10 cellular contexts compared by ENCODE assay signal in genomic region chr7:96284240-96284639, GRCh38. TPM values are rescaled to one million over a fixed set of nuclear protein-coding genes. Genes with fewer than 3 reads are reported as not detected.
DNase-seq lines count a peak whose midpoint lies in the region; ATAC-seq and TF ChIP-seq lines count a peak whose summit lies in the region.
"Had no signal": no experiment of that assay in that cellular context is flagged by ENCODE, and none has a peak within 500 bp of the region (broad histone marks: within the 10 kb centered on the region; RNA-seq: fewer than 3 reads in every experiment).

No MANE protein-coding gene starts in this region.

- intact Hi-C loops in activated CD4-positive, alpha-beta T cell treated with anti-CD3 and anti-CD28 coated beads for 36 hours (cut with DNase I, micrococcal nuclease), result no loop called here

- peaks cover 48% of the 10 kb centered on the region for H3K4me1 Mint-ChIP-seq in activated CD4-positive, alpha-beta T cell treated with anti-CD3 and anti-CD28 coated beads for 36 hours
- H3K4me1 Mint-ChIP-seq in stimulated activated naive CD8-positive, alpha-beta T cell treated with anti-CD3 and anti-CD28 coated beads, Interleukin-15, Interleukin-2, amounts not matched to agents 100 ng/mL and 50 ng/mL, for 24 hours (ENCODE audit: low read depth), result peaks cover 44% of the 10 kb centered on the region
- peaks cover 35% of the 10 kb centered on the region for H3K4me1 Mint-ChIP-seq in stimulated activated naive CD8-positive, alpha-beta T cell treated with anti-CD3 and anti-CD28 coated beads, Interleukin-15, amount 100 ng/mL, for 72 hours
- peaks cover 27% of the 10 kb centered on the region for H3K4me1 Mint-ChIP-seq in activated T-helper 17 cell treated with anti-CD3 and anti-CD28 coated beads, Interleukin-2, amount 50 U/mL, for 72 hours

- no peaks in the 10 kb centered on the region for H3K27me3 Mint-ChIP-seq in activated CD4-positive, alpha-beta T cell treated with anti-CD3 and anti-CD28 coated beads for 36 hours
- H3K27me3 Mint-ChIP-seq in stimulated activated naive CD8-positive, alpha-beta T cell treated with anti-CD3 and anti-CD28 coated beads, Interleukin-15, Interleukin-2, amounts not matched to agents 100 ng/mL and 50 ng/mL, for 24 hours, result no peaks in the 10 kb centered on the region
- no peaks in the 10 kb centered on the region for H3K27me3 Mint-ChIP-seq in stimulated activated naive CD8-positive, alpha-beta T cell treated with anti-CD3 and anti-CD28 coated beads, Interleukin-15, amount 100 ng/mL, for 72 hours
- H3K27me3 Mint-ChIP-seq in activated T-helper 17 cell treated with anti-CD3 and anti-CD28 coated beads, Interleukin-2, amount 50 U/mL, for 72 hours, result no peaks in the 10 kb centered on the region

- H3K9me3 Mint-ChIP-seq in activated CD4-positive, alpha-beta T cell treated with anti-CD3 and anti-CD28 coated beads for 36 hours (ENCODE audit: low read depth), result peaks cover 3% of the 10 kb centered on the region
- H3K9me3 Mint-ChIP-seq in stimulated activated naive CD8-positive, alpha-beta T cell treated with anti-CD3 and anti-CD28 coated beads, Interleukin-15, Interleukin-2, amounts not matched to agents 100 ng/mL and 50 ng/mL, for 24 hours, result peaks cover 13% of the 10 kb centered on the region
- H3K9me3 Mint-ChIP-seq in stimulated activated naive CD8-positive, alpha-beta T cell treated with anti-CD3 and anti-CD28 coated beads, Interleukin-15, amount 100 ng/mL, for 72 hours, result peaks cover under 1 to 8% of the 10 kb centered on the region in 2 donors
- H3K9me3 Mint-ChIP-seq in activated T-helper 17 cell treated with anti-CD3 and anti-CD28 coated beads, Interleukin-2, amount 50 U/mL, for 72 hours, result no peaks in the 10 kb centered on the region

- CTCF ChIA-PET in activated CD4-positive, alpha-beta T cell treated with anti-CD3 and anti-CD28 coated beads for 36 hours (lab: Charles Lee), result interaction anchor here (1.3 kb wide), 1 partner anchor 43 kb away, joined by 3 read pairs; no protein-coding TSS in a partner anchor

- H3K27ac Mint-ChIP-seq in activated CD4-positive, alpha-beta T cell treated with anti-CD3 and anti-CD28 coated beads for 36 hours, result peak overlapping the region; percentile 39
- peak overlapping the region; percentile 85 for H3K27ac Mint-ChIP-seq in stimulated activated naive CD8-positive, alpha-beta T cell treated with anti-CD3 and anti-CD28 coated beads, Interleukin-15, Interleukin-2, amounts not matched to agents 100 ng/mL and 50 ng/mL, for 24 hours
- no peak overlapping the region for H3K27ac Mint-ChIP-seq in stimulated activated naive CD8-positive, alpha-beta T cell treated with anti-CD3 and anti-CD28 coated beads, Interleukin-15, amount 100 ng/mL, for 72 hours
- peak overlapping the region; percentile 85 for H3K27ac Mint-ChIP-seq in activated T-helper 17 cell treated with anti-CD3 and anti-CD28 coated beads, Interleukin-2, amount 50 U/mL, for 72 hours

- POLR2A ChIA-PET in activated CD4-positive, alpha-beta T cell treated with anti-CD3 and anti-CD28 coated beads for 36 hours (lab: Charles Lee), result interaction anchor here (1.2 kb wide), 1 partner anchor 19 kb away, joined by 9 read pairs; no protein-coding TSS in a partner anchor

- in situ Hi-C loops in GM13977 (cut with MboI; ENCODE audit: low pct_unique_long_range_greater_than_20kb, low sequenced_read_pairs, unreplicated experiment), result no loop called here

- ATAC-seq in activated CD4-positive, alpha-beta T cell treated with anti-CD3 and anti-CD28 coated beads for 36 hours, result no peak
- no peak for ATAC-seq in stimulated activated naive CD8-positive, alpha-beta T cell treated with anti-CD3 and anti-CD28 coated beads, Interleukin-15, amount 100 ng/mL, for 72 hours
- no peak for ATAC-seq in activated T-helper 17 cell treated with anti-CD3 and anti-CD28 coated beads, Interleukin-2, amount 50 U/mL, for 72 hours (replicated peaks)

- H3K4me3 Mint-ChIP-seq in activated CD4-positive, alpha-beta T cell treated with anti-CD3 and anti-CD28 coated beads for 36 hours, result no peak overlapping the region
- H3K4me3 Mint-ChIP-seq in stimulated activated naive CD8-positive, alpha-beta T cell treated with anti-CD3 and anti-CD28 coated beads, Interleukin-15, Interleukin-2, amounts not matched to agents 100 ng/mL and 50 ng/mL, for 24 hours, result no peak overlapping the region
- no peak overlapping the region for H3K4me3 Mint-ChIP-seq in stimulated activated naive CD8-positive, alpha-beta T cell treated with anti-CD3 and anti-CD28 coated beads, Interleukin-15, amount 100 ng/mL, for 72 hours
- H3K4me3 Mint-ChIP-seq in activated T-helper 17 cell treated with anti-CD3 and anti-CD28 coated beads, Interleukin-2, amount 50 U/mL, for 72 hours, result no peak overlapping the region

- H3K36me3 Mint-ChIP-seq in activated CD4-positive, alpha-beta T cell treated with anti-CD3 and anti-CD28 coated beads for 36 hours (ENCODE audit: low read depth), result peaks cover 25% of the 10 kb centered on the region
- peaks cover 31% of the 10 kb centered on the region for H3K36me3 Mint-ChIP-seq in stimulated activated naive CD8-positive, alpha-beta T cell treated with anti-CD3 and anti-CD28 coated beads, Interleukin-15, Interleukin-2, amounts not matched to agents 100 ng/mL and 50 ng/mL, for 24 hours (ENCODE audit: low read depth)
- no peaks in the 10 kb centered on the region for H3K36me3 Mint-ChIP-seq in activated T-helper 17 cell treated with anti-CD3 and anti-CD28 coated beads, Interleukin-2, amount 50 U/mL, for 72 hours (ENCODE audit: low read depth)

- DNase-seq in activated CD4-positive, alpha-beta T cell treated with anti-CD3 and anti-CD28 coated beads for 36 hours, result no peak
- no peak for DNase-seq in activated CD4-positive, alpha-beta T cell treated with anti-CD3 and anti-CD28 coated beads, Interleukin-2, amount 50 U/mL, for 4 hours
- DNase-seq in stimulated activated naive CD8-positive, alpha-beta T cell treated with anti-CD3 and anti-CD28 coated beads, Interleukin-15, amount 100 ng/mL, for 72 hours, result no peak
- DNase-seq in GM13977 (ENCODE audit: low spot score), result no peak
- no peak for DNase-seq in NCI-H187 (lab: John Stamatoyannopoulos, UW)
- DNase-seq: 8988T, DMS53, GF-D8 had no signal

- no peak for TF ChIP-seq CTCF in GM13977 (IDR thresholded peaks at IDR 0.05; ENCODE audit: extremely low read depth, insufficient read depth, missing control alignments)

RNA-seq across cellular contexts. Expression of gene SLC25A13, which starts 37.7 kb away (rescaled TPM):
- 10 to 100 TPM; 10.3 to 11.3 TPM for total RNA-seq in activated CD4-positive, alpha-beta T cell treated with anti-CD3 and anti-CD28 coated beads for 36 hours
- total RNA-seq in activated T-helper 17 cell treated with anti-CD3 and anti-CD28 coated beads, Interleukin-2, amount 50 U/mL, for 72 hours, result 10 to 100 TPM in 1 of 2 donors, 1 to 10 TPM in 1; 6.5 to 12.8 TPM

Comparison
In these comparisons a context has a peak if more than half of its experiments do, and no peak if none do; other contexts are left out.
1. H3K27ac Mint-ChIP-seq: peak in activated CD4-positive, alpha-beta T cell treated with anti-CD3 and anti-CD28 coated beads for 36 hours (single experiment), stimulated activated naive CD8-positive, alpha-beta T cell treated with anti-CD3 and anti-CD28 coated beads, Interleukin-15, Interleukin-2, amounts not matched to agents 100 ng/mL and 50 ng/mL, for 24 hours (single experiment) and activated T-helper 17 cell treated with anti-CD3 and anti-CD28 coated beads, Interleukin-2, amount 50 U/mL, for 72 hours (single experiment); none in stimulated activated naive CD8-positive, alpha-beta T cell treated with anti-CD3 and anti-CD28 coated beads, Interleukin-15, amount 100 ng/mL, for 72 hours (0 of 2).